18 cellular contexts compared by ENCODE assay signal in the genomic region with DNA sequence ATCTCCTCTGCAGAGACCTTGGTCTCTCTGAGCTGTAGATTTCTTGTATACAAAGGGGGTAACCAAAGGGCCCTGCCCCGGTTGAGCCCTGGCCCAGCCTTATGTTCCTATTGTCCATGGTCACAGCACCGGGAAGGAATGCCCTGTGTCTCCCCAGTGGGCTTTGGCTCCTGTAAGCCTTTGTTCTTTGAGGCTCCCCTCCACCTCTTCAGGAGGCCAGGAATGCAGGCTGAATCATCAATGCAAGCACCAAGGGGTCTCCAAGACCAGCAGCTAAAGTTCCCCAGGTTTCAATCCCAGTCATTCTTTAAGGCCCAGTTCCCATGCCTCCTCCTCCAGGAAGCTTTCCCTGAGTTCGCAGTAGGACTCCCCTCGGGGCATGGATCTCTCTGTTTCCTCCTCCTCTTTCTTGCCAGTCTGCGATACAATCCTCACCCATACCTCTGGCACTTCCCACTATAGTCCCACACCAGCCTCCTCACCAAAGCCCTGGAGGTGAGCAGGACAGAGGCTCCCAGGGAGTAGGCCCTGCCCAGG. TPM values are rescaled to one million over a fixed set of nuclear protein-coding genes. Genes with fewer than 3 reads are reported as not detected.
A peak's percentile ranks its signal among the peaks of the same experiment; 100 is the strongest.
DNase-seq lines count a peak whose midpoint lies in the region; ATAC-seq and TF ChIP-seq lines count a peak whose summit lies in the region.
"Had no signal": no experiment of that assay in that cellular context is flagged by ENCODE, and none has a peak within 500 bp of the region (broad histone marks: within the 10 kb centered on the region; RNA-seq: fewer than 3 reads in every experiment).

No MANE protein-coding gene starts in this region.

- peaks cover 37% of the 10 kb centered on the region for H3K4me1 Mint-ChIP-seq in WTC11
- peaks cover 18% of the 10 kb centered on the region for H3K4me1 Mint-ChIP-seq in progenitor cell of endocrine pancreas (ENCODE audit: low read depth)

- H3K27ac Mint-ChIP-seq in WTC11 (peak overlapping the region; percentile 18; the same call in 1 of the 2 replicates), progenitor cell of endocrine pancreas (peak overlapping the region; percentile 36)

- CTCF ChIA-PET in WTC11 (lab: Charles Lee), result interaction anchor here (0.6 to 2.7 kb wide), 8 partner anchors 10 to 136 kb away, joined by 3 to 40 read pairs (median 4); partner anchors contain the start of gene GDPD5

- peak; percentile 70 for ATAC-seq in WTC11

- H3K27me3 ChIP-seq in H7 (ENCODE audit: control insufficient read depth, insufficient read depth, low read length), result no peaks in the 10 kb centered on the region
- H3K27me3 ChIP-seq in MG63, result no peaks in the 10 kb centered on the region

- no peaks in the 10 kb centered on the region for H3K9me3 Mint-ChIP-seq in WTC11
- H3K9me3 Mint-ChIP-seq in progenitor cell of endocrine pancreas (ENCODE audit: low read depth), result no peaks in the 10 kb centered on the region

- no peaks in the 10 kb centered on the region for H3K27me3 Mint-ChIP-seq in WTC11 (ENCODE audit: low read depth)
- no peaks in the 10 kb centered on the region for H3K27me3 Mint-ChIP-seq in progenitor cell of endocrine pancreas

- POLR2A ChIA-PET in WTC11 (lab: Charles Lee), result interaction anchor here (0.6 kb wide), 1 partner anchor 32 kb away, joined by 4 read pairs; no protein-coding TSS in a partner anchor

- H3K4me3 Mint-ChIP-seq in WTC11 (no peak overlapping the region), progenitor cell of endocrine pancreas (ENCODE audit: low read depth) (no peak overlapping the region)

- H3K36me3 ChIP-seq in H7 (replicated peaks; ENCODE audit: control insufficient read depth, insufficient read depth, low read length) (no peaks in the 10 kb centered on the region), MG63 (no peaks in the 10 kb centered on the region)

- H3K36me3 Mint-ChIP-seq in WTC11 (no peaks in the 10 kb centered on the region), progenitor cell of endocrine pancreas (ENCODE audit: insufficient read depth) (peaks cover 1% of the 10 kb centered on the region)

- TF ChIP-seq CTCF in WTC11 (IDR thresholded peaks at IDR 0.05), result no peak
- no peak for TF ChIP-seq CTCF in progenitor cell of endocrine pancreas (IDR thresholded peaks at IDR 0.05; ENCODE audit: unreplicated experiment)

- DNase-seq in H7 (peak; percentile 72), WTC11 (ENCODE audit: low spot score) (peak; percentile 30), iPS DF 4.7 (ENCODE audit: extremely low read depth, low spot score) (peak; percentile 28), progenitor cell of endocrine pancreas (ENCODE audit: low spot score, unreplicated experiment) (no peak), cardiac septum (ENCODE audit: low spot score) (no peak), NCI-H1694 treated with DMSO at 0.1 percent for 48 hours (lab: John Stamatoyannopoulos, UW) (no peak), middle frontal gyrus (ENCODE audit: extremely low spot score, low spot score) (no peak), MG63 (no peak)
- DNase-seq: DMS153, EL, Karpas-422, MM.1S, NCI-H1092 treated with DMSO at 0.1 percent for 48 hours, NCI-H1694, NCI-H226, NCI-H524 treated with DMSO at 0.1 percent for 48 hours, SHP77, SK-N-SH had no signal

- intact Hi-C loops in cardiac septum (cut with DNase I), result no loop called here

- no peak overlapping the region for H3K4me3 ChIP-seq in H7 (ENCODE audit: insufficient read depth, low read depth, low read length)
- no peak overlapping the region for H3K4me3 ChIP-seq in MG63

- H3K9me3 ChIP-seq in MG63, result no peaks in the 10 kb centered on the region
- H3K9me3 ChIP-seq: SK-N-SH had no signal

TF ChIP-seq in WTC11, 78 proteins besides CTCF, POLR2A, EP300 and RAD21:
- TF ChIP-seq, protein P1, sequence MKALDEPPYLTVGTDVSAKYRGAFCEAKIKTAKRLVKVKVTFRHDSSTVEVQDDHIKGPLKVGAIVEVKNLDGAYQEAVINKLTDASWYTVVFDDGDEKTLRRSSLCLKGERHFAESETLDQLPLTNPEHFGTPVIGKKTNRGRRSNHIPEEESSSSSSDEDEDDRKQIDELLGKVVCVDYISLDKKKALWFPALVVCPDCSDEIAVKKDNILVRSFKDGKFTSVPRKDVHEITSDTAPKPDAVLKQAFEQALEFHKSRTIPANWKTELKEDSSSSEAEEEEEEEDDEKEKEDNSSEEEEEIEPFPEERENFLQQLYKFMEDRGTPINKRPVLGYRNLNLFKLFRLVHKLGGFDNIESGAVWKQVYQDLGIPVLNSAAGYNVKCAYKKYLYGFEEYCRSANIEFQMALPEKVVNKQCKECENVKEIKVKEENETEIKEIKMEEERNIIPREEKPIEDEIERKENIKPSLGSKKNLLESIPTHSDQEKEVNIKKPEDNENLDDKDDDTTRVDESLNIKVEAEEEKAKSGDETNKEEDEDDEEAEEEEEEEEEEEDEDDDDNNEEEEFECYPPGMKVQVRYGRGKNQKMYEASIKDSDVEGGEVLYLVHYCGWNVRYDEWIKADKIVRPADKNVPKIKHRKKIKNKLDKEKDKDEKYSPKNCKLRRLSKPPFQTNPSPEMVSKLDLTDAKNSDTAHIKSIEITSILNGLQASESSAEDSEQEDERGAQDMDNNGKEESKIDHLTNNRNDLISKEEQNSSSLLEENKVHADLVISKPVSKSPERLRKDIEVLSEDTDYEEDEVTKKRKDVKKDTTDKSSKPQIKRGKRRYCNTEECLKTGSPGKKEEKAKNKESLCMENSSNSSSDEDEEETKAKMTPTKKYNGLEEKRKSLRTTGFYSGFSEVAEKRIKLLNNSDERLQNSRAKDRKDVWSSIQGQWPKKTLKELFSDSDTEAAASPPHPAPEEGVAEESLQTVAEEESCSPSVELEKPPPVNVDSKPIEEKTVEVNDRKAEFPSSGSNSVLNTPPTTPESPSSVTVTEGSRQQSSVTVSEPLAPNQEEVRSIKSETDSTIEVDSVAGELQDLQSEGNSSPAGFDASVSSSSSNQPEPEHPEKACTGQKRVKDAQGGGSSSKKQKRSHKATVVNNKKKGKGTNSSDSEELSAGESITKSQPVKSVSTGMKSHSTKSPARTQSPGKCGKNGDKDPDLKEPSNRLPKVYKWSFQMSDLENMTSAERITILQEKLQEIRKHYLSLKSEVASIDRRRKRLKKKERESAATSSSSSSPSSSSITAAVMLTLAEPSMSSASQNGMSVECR (CRISPR knock-in tag; IDR thresholded peaks at IDR 0.05; ENCODE audit: borderline replicate concordance), result no peak
- TF ChIP-seq ZNF423 (CRISPR knock-in tag; IDR thresholded peaks at IDR 0.05) (peak; percentile 83), ELF4 (CRISPR knock-in tag; IDR thresholded peaks at IDR 0.05; ENCODE audit: low read depth) (no peak)

RNA-seq across cellular contexts. Expression of gene KLHL35, which starts 29.2 kb away (rescaled TPM):
- total RNA-seq in H7 (2014; rRNA removed; shearing (Covaris generic)), result 1.2 and 2.7 TPM in 2 replicates
- 0.22 to 0.60 TPM (median 0.39 TPM) in 3 replicates for total RNA-seq in WTC11 (2021)
- 0.55 and 1.2 TPM in 2 replicates for total RNA-seq in progenitor cell of endocrine pancreas
- 0.75 TPM for total RNA-seq in cardiac septum
- 0.12 and 3.9 TPM in 2 replicates for total RNA-seq in MG63 (2014; rRNA removed; shearing (Covaris generic); ENCODE audit: low replicate concordance)

Comparison
In these comparisons a context has a peak if more than half of its experiments do, and no peak if none do; other contexts are left out.
1. DNase-seq: peak in H7 (single experiment), WTC11 (single experiment) and iPS DF 4.7 (single experiment); none in progenitor cell of endocrine pancreas (single experiment), cardiac septum (single experiment), NCI-H1694 treated with DMSO at 0.1 percent for 48 hours (single experiment), middle frontal gyrus (single experiment) and MG63 (single experiment).